Comparison of ENCODE assay signal across 8 cellular contexts in genomic region chr19:36379510-36379819, GRCh38. TPM values are rescaled to one million over a fixed set of nuclear protein-coding genes. Genes with fewer than 3 reads are reported as not detected.
DNase-seq lines count a peak whose midpoint lies in the region; ATAC-seq and TF ChIP-seq lines count a peak whose summit lies in the region.

No MANE protein-coding gene starts in this region.

- peaks cover 6% of the 10 kb centered on the region for H3K36me3 Mint-ChIP-seq in IgD-negative memory B cell
- peaks cover 2% of the 10 kb centered on the region for H3K36me3 Mint-ChIP-seq in chondrocyte (ENCODE audit: low read depth)
- H3K36me3 Mint-ChIP-seq in naive B cell: no peaks in the 10 kb centered on the region

- TF ChIP-seq CTCF in AG04449 (IDR thresholded peaks at IDR 0.05; ENCODE audit: insufficient read depth, low read length, missing control alignments) (no peak), chondrocyte (IDR thresholded peaks at IDR 0.05) (no peak), GM13977 (IDR thresholded peaks at IDR 0.05; ENCODE audit: extremely low read depth, insufficient read depth, missing control alignments) (no peak), foreskin keratinocyte (conservative IDR thresholded peaks at IDR 0.05) (no peak)

- in situ Hi-C loops in GM13977 (cut with MboI; ENCODE audit: low pct_unique_long_range_greater_than_20kb, low sequenced_read_pairs, unreplicated experiment): no loop called here

- H3K4me1 Mint-ChIP-seq in IgD-negative memory B cell (peaks cover 6 to 14% (median 14%) of the 10 kb centered on the region in 3 donors), chondrocyte (ENCODE audit: low read depth) (peaks cover 14% of the 10 kb centered on the region), naive B cell (peaks cover 7 to 30% (median 22%) of the 10 kb centered on the region in 3 donors)

- H3K4me1 ChIP-seq in foreskin keratinocyte: no peaks in the 10 kb centered on the region

- DNase-seq in AG04449 (ENCODE audit: low read depth, low spot score): no peak
- no peak for DNase-seq in chondrocyte (ENCODE audit: low spot score)
- no peak for DNase-seq in naive B cell
- no peak for DNase-seq in medulla oblongata (ENCODE audit: extremely low spot score)
- DNase-seq in GM13977 (ENCODE audit: low spot score): no peak
- no peak for DNase-seq in hypothalamus (lab: John Stamatoyannopoulos, UW)
- DNase-seq in foreskin keratinocyte: no peak

- no peak overlapping the region for H3K27ac ChIP-seq in foreskin keratinocyte

- H3K9me3 Mint-ChIP-seq in IgD-negative memory B cell (peaks cover 0 to 8% (median 0%) of the 10 kb centered on the region in 3 donors), chondrocyte (ENCODE audit: low read depth) (peaks cover 9% of the 10 kb centered on the region), naive B cell (peaks cover 0 to 4% (median 0%) of the 10 kb centered on the region in 7 donors)

- ATAC-seq in naive B cell (ENCODE audit: low read depth in 2 of 2) (no peak), foreskin keratinocyte (no peak)

- H3K4me3 Mint-ChIP-seq in IgD-negative memory B cell (peak overlapping the region; percentile 95 to 100 (median 98)), chondrocyte (ENCODE audit: unreplicated experiment) (peak overlapping the region; percentile 94), naive B cell (peak overlapping the region; percentile 96 to 100 (median 98))

- H3K4me3 ChIP-seq in AG04449 (ENCODE audit: low read depth, low read length): peak overlapping the region; percentile 93

- CTCF ChIA-PET in AG04449 (lab: Yijun Ruan, JAX): interaction anchor here (1.6 to 1.7 kb wide), 2 partner anchors 11 to 13 kb away, joined by 3 to 4 read pairs; no protein-coding TSS in a partner anchor

- H3K27ac Mint-ChIP-seq in IgD-negative memory B cell: peak overlapping the region; percentile 46 to 98 (median 97)
- no peak overlapping the region for H3K27ac Mint-ChIP-seq in chondrocyte (ENCODE audit: unreplicated experiment)
- peak overlapping the region in 4 of 6 donors; percentile 67 to 98 (median 81) for H3K27ac Mint-ChIP-seq in naive B cell

- POLR2A ChIA-PET in AG04449 (lab: Yijun Ruan, JAX): no interaction called here

- H3K27me3 ChIP-seq in foreskin keratinocyte: no peaks in the 10 kb centered on the region

- no peaks in the 10 kb centered on the region for H3K27me3 Mint-ChIP-seq in IgD-negative memory B cell
- H3K27me3 Mint-ChIP-seq in chondrocyte (ENCODE audit: low read depth): no peaks in the 10 kb centered on the region
- no peaks in the 10 kb centered on the region for H3K27me3 Mint-ChIP-seq in naive B cell

RNA-seq across cellular contexts. Expression of gene ZFP14, which starts 0.5 kb away (rescaled TPM):
- polyA plus RNA-seq in IgD-negative memory B cell (5.0 TPM), naive B cell (ENCODE audit: low read depth in 6 of 6) (10 to 100 TPM in 1 of 6 donors, 1 to 10 TPM in 5; 2.9 to 11.6 (median 5.2) TPM), foreskin keratinocyte (0.29 and 0.45 TPM in 2 replicates)
- total RNA-seq in chondrocyte (3.2 to 6.3 TPM (median 3.8 TPM) in 3 replicates), foreskin keratinocyte (1.1 and 1.4 TPM in 2 replicates)

RNA-seq across cellular contexts. Expression of gene ZFP82, which starts 39.0 kb away (rescaled TPM):
- polyA plus RNA-seq in IgD-negative memory B cell: 14.9 TPM
- total RNA-seq in chondrocyte: 8.2 to 9.3 TPM (median 8.9 TPM) in 3 replicates
- polyA plus RNA-seq in naive B cell (ENCODE audit: low read depth in 6 of 6): 10 to 100 TPM; 15.8 to 23.7 (median 17.5) TPM
- total RNA-seq in foreskin keratinocyte: 4.7 and 5.6 TPM in 2 replicates
- 2.3 and 3.0 TPM in 2 replicates for polyA plus RNA-seq in foreskin keratinocyte
